Comparison of ENCODE assay signal across 8 cellular contexts in genomic region chr1:243849089-243850012, GRCh38. TPM values are rescaled to one million over a fixed set of nuclear protein-coding genes. Genes with fewer than 3 reads are reported as not detected.
DNase-seq lines count a peak whose midpoint lies in the region; ATAC-seq and TF ChIP-seq lines count a peak whose summit lies in the region.

No MANE protein-coding gene starts in this region.

- no peak for TF ChIP-seq POLR2A in GM18505 (IDR thresholded peaks at IDR 0.05; ENCODE audit: borderline replicate concordance, extremely low read depth, insufficient read depth, insufficient read length)

- peak; percentile 34 for DNase-seq in NCI-H774 (lab: John Stamatoyannopoulos, UW)
- peak; percentile 75 for DNase-seq in activated T-cell treated with anti-CD3 and anti-CD28 coated beads for 4 hours
- DNase-seq in epithelial cell of proximal tubule (ENCODE audit: low read depth) = no peak
- DNase-seq in mucosa of gallbladder (ENCODE audit: low spot score) = peak; percentile 34
- DNase-seq in stimulated activated CD8-positive, alpha-beta memory T cell treated with anti-CD3 and anti-CD28 coated beads, Interleukin-2, amount 100 ng/mL, for 48 hours (ENCODE audit: low read depth in 2 of 2) = peak; percentile 40 to 62
- DNase-seq in NK-92 treated with Interleukin-12 subunit alpha and Interleukin-12 subunit beta, amount 100 ng/mL, for 24 hours (lab: John Stamatoyannopoulos, UW) = no peak

- peak overlapping the region; percentile 77 for H3K4me3 ChIP-seq in epithelial cell of proximal tubule (ENCODE audit: low read depth, low read length)

- ATAC-seq in GM18505 (IDR thresholded peaks at IDR 0.05; ENCODE audit: unreplicated experiment) (peak; percentile 23), HG03045 (IDR thresholded peaks at IDR 0.05; ENCODE audit: unreplicated experiment) (peak; percentile 35)

- TF ChIP-seq CTCF in epithelial cell of proximal tubule (conservative IDR thresholded peaks at IDR 0.05; ENCODE audit: low read depth, low read length) = no peak

RNA-seq across cellular contexts. Expression of gene AKT3, which starts 0.7 kb away (rescaled TPM):
- total RNA-seq in epithelial cell of proximal tubule (10.2 and 12.2 TPM in 2 replicates), mucosa of gallbladder (35.0 TPM)

Comparison
In these comparisons a context has a peak if more than half of its experiments do, and no peak if none do; other contexts are left out.
1. DNase-seq: peak in NCI-H774 (single experiment), activated T-cell treated with anti-CD3 and anti-CD28 coated beads for 4 hours (single experiment), mucosa of gallbladder (single experiment) and stimulated activated CD8-positive, alpha-beta memory T cell treated with anti-CD3 and anti-CD28 coated beads, Interleukin-2, amount 100 ng/mL, for 48 hours (2 of 2); none in epithelial cell of proximal tubule (single experiment) and NK-92 treated with Interleukin-12 subunit alpha and Interleukin-12 subunit beta, amount 100 ng/mL, for 24 hours (single experiment).